In genomic region chrX:110442631-110443030, GRCh38 we compare ENCODE assay signal across 9 cellular contexts.
DNase-seq lines count a peak whose midpoint lies in the region; ATAC-seq, FAIRE-seq and TF ChIP-seq lines count a peak whose summit lies in the region.
"Had no signal": no experiment of that assay in that cellular context is flagged by ENCODE, and none has a peak within 500 bp of the region (broad histone marks: within the 10 kb centered on the region; RNA-seq: fewer than 3 reads in every experiment).

No MANE protein-coding gene starts in this region.

- H3K9me3 ChIP-seq in Loucy (ENCODE audit: insufficient read depth, low read depth, low read length) = no peaks in the 10 kb centered on the region

- no peaks in the 10 kb centered on the region for H3K9me3 Mint-ChIP-seq in activated CD4-positive, alpha-beta memory T cell treated with anti-CD3 and anti-CD28 coated beads for 36 hours
- H3K9me3 Mint-ChIP-seq in activated CD4-positive, alpha-beta memory T cell treated with anti-CD3 and anti-CD28 coated beads, Interleukin-2, amount 10 ng/mL, durations not matched to agents 7 days and 5 days = no peaks in the 10 kb centered on the region
- H3K9me3 Mint-ChIP-seq: activated naive CD4-positive, alpha-beta T cell treated with anti-CD3 and anti-CD28 coated beads, Interleukin-2, amount 50 U/mL, for 72 hours had no signal

- H3K4me1 ChIP-seq in Loucy (ENCODE audit: insufficient read depth, low read length, poor library complexity, severe bottlenecking) = no peaks in the 10 kb centered on the region

- H3F3A ChIP-seq in Loucy (ENCODE audit: low read depth) = no peaks in the 10 kb centered on the region

- CTCF ChIA-PET in activated CD4-positive, alpha-beta memory T cell treated with anti-CD3 and anti-CD28 coated beads for 36 hours (lab: Charles Lee) = interaction anchor here (1.1 kb wide), 1 partner anchor 30 kb away, joined by 3 read pairs; no protein-coding TSS in a partner anchor
- CTCF ChIA-PET in activated CD4-positive, alpha-beta memory T cell treated with anti-CD3 and anti-CD28 coated beads, Interleukin-2, amount 10 ng/mL, durations not matched to agents 7 days and 5 days (lab: Charles Lee) = no interaction called here

- H3K9me2 ChIP-seq in Loucy (replicated peaks; ENCODE audit: low read depth, low read length) = no peaks in the 10 kb centered on the region

- intact Hi-C loops in activated CD4-positive, alpha-beta memory T cell treated with anti-CD3 and anti-CD28 coated beads for 36 hours (cut with micrococcal nuclease) = no loop called here

- in situ Hi-C loops in astrocyte of the spinal cord (cut with HindIII; ENCODE audit: low sequenced_read_pairs) = no loop called here

- peaks cover 3% of the 10 kb centered on the region for H3K27me3 Mint-ChIP-seq in activated CD4-positive, alpha-beta memory T cell treated with anti-CD3 and anti-CD28 coated beads for 36 hours
- H3K27me3 Mint-ChIP-seq in activated CD4-positive, alpha-beta memory T cell treated with anti-CD3 and anti-CD28 coated beads, Interleukin-2, amount 10 ng/mL, durations not matched to agents 7 days and 5 days = peaks cover 4% of the 10 kb centered on the region

- H3K27me3 ChIP-seq in Loucy (ENCODE audit: insufficient read depth, low read length, poor library complexity, severe bottlenecking) = no peaks in the 10 kb centered on the region

- no peaks in the 10 kb centered on the region for H3K4me1 Mint-ChIP-seq in activated CD4-positive, alpha-beta memory T cell treated with anti-CD3 and anti-CD28 coated beads for 36 hours (ENCODE audit: low read depth)
- no peaks in the 10 kb centered on the region for H3K4me1 Mint-ChIP-seq in activated CD4-positive, alpha-beta memory T cell treated with anti-CD3 and anti-CD28 coated beads, Interleukin-2, amount 10 ng/mL, durations not matched to agents 7 days and 5 days

- H2AFZ ChIP-seq in Loucy (ENCODE audit: low read length) = no peak overlapping the region

- H3K9ac ChIP-seq in Loucy (ENCODE audit: low read depth, low read length, poor library complexity, severe bottlenecking) = no peak overlapping the region

- no peak for TF ChIP-seq POLR2A in H54 (IDR thresholded peaks at IDR 0.05; ENCODE audit: low read depth, low read length)

- DNase-seq in activated CD4-positive, alpha-beta memory T cell treated with anti-CD3 and anti-CD28 coated beads for 36 hours = peak; percentile 12
- DNase-seq in activated CD4-positive, alpha-beta memory T cell treated with anti-CD3 and anti-CD28 coated beads, Interleukin-2, amount 10 ng/mL, durations not matched to agents 7 days and 5 days = no peak
- DNase-seq in H54 (ENCODE audit: insufficient read length, low spot score) = peak; percentile 57
- DNase-seq in astrocyte of the spinal cord (ENCODE audit: low read depth, low spot score) = peak; percentile 28
- no peak for DNase-seq in retinal pigment epithelial cell (ENCODE audit: low read depth)

- no peaks in the 10 kb centered on the region for H3K36me3 ChIP-seq in Loucy (ENCODE audit: insufficient read depth, low read length)

- no peaks in the 10 kb centered on the region for H3K79me2 ChIP-seq in Loucy (ENCODE audit: insufficient read depth, low read length)

- no peaks in the 10 kb centered on the region for H4K20me1 ChIP-seq in Loucy (ENCODE audit: insufficient read depth, low read length, poor library complexity, severe bottlenecking)

- POLR2A ChIA-PET in activated CD4-positive, alpha-beta memory T cell treated with anti-CD3 and anti-CD28 coated beads for 36 hours (lab: Charles Lee) = no interaction called here
- POLR2A ChIA-PET in activated CD4-positive, alpha-beta memory T cell treated with anti-CD3 and anti-CD28 coated beads, Interleukin-2, amount 10 ng/mL, durations not matched to agents 7 days and 5 days (lab: Charles Lee) = no interaction called here

- H3K27ac Mint-ChIP-seq in activated CD4-positive, alpha-beta memory T cell treated with anti-CD3 and anti-CD28 coated beads for 36 hours = no peak overlapping the region
- no peak overlapping the region for H3K27ac Mint-ChIP-seq in activated CD4-positive, alpha-beta memory T cell treated with anti-CD3 and anti-CD28 coated beads, Interleukin-2, amount 10 ng/mL, durations not matched to agents 7 days and 5 days
- H3K27ac Mint-ChIP-seq: activated naive CD4-positive, alpha-beta T cell treated with anti-CD3 and anti-CD28 coated beads, Interleukin-2, amount 50 U/mL, for 72 hours had no signal

- FAIRE-seq in H54 (lab: Jason Lieb, UNC) = peak; percentile 92

- H3K4me3 ChIP-seq in Loucy (ENCODE audit: low read length, poor library complexity, severe bottlenecking) (no peak overlapping the region), astrocyte of the spinal cord (ENCODE audit: low read depth, low read length) (no peak overlapping the region), retinal pigment epithelial cell (ENCODE audit: low read length) (no peak overlapping the region)

- ATAC-seq in GM21447 (IDR thresholded peaks at IDR 0.05; ENCODE audit: unreplicated experiment) = no peak
- ATAC-seq in HG03045 (IDR thresholded peaks at IDR 0.05; ENCODE audit: unreplicated experiment) = no peak

- no peak overlapping the region for H3K4me3 Mint-ChIP-seq in activated CD4-positive, alpha-beta memory T cell treated with anti-CD3 and anti-CD28 coated beads for 36 hours
- H3K4me3 Mint-ChIP-seq in activated CD4-positive, alpha-beta memory T cell treated with anti-CD3 and anti-CD28 coated beads, Interleukin-2, amount 10 ng/mL, durations not matched to agents 7 days and 5 days = no peak overlapping the region

- H3K36me3 Mint-ChIP-seq in activated CD4-positive, alpha-beta memory T cell treated with anti-CD3 and anti-CD28 coated beads for 36 hours = no peaks in the 10 kb centered on the region
- no peaks in the 10 kb centered on the region for H3K36me3 Mint-ChIP-seq in activated CD4-positive, alpha-beta memory T cell treated with anti-CD3 and anti-CD28 coated beads, Interleukin-2, amount 10 ng/mL, durations not matched to agents 7 days and 5 days (ENCODE audit: low read depth)
- H3K36me3 Mint-ChIP-seq: activated naive CD4-positive, alpha-beta T cell treated with anti-CD3 and anti-CD28 coated beads, Interleukin-2, amount 50 U/mL, for 72 hours had no signal

- TF ChIP-seq CTCF in Loucy (conservative IDR thresholded peaks at IDR 0.05; ENCODE audit: low read length) (peak; percentile 58), astrocyte of the spinal cord (IDR thresholded peaks at IDR 0.05; ENCODE audit: low read depth, low read length) (peak; percentile 32), retinal pigment epithelial cell (conservative IDR thresholded peaks at IDR 0.05; ENCODE audit: low read depth, low read length) (peak; percentile 40)

- H3K4me2 ChIP-seq in Loucy (ENCODE audit: low read depth, low read length, poor library complexity, severe bottlenecking) = no peak overlapping the region

Comparison
In these comparisons a context has a peak if more than half of its experiments do, and no peak if none do; other contexts are left out.
1. DNase-seq: peak in activated CD4-positive, alpha-beta memory T cell treated with anti-CD3 and anti-CD28 coated beads for 36 hours (single experiment), H54 (single experiment) and astrocyte of the spinal cord (single experiment); none in activated CD4-positive, alpha-beta memory T cell treated with anti-CD3 and anti-CD28 coated beads, Interleukin-2, amount 10 ng/mL, durations not matched to agents 7 days and 5 days (single experiment) and retinal pigment epithelial cell (single experiment).
2. Peak in every context shown above with its lines, with median percentiles within 50 percentile points of each other: CTCF ChIP-seq.